Comparison of ENCODE assay signal across 36 cellular contexts in the genomic region with DNA sequence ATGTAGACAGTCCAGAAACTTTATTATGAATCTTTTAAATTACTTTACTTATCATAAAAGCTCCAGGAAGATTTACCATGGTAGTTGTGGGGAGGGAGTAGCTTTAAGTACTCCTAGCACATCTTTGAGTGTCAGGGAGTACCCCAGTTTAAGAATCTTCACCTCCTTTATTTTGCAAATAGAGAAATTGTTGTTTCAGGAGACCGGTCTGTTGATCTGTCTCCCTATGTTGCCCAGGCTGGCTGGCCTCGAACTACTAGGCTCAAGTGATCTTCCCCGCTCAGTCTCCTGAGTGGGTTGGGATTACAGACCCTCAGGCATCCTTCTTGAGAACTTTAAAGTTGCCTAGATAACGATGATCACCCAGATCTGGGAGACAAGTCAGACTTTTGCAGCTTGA.
"Had no signal": no experiment of that assay in that cellular context is flagged by ENCODE, and none has a peak within 500 bp of the region (broad histone marks: within the 10 kb centered on the region; RNA-seq: fewer than 3 reads in every experiment).

No MANE protein-coding gene starts in this region.

- H3K36me3 ChIP-seq: adrenal gland, breast epithelium, Peyer's patch had no signal

- H3K4me3 Mint-ChIP-seq: activated CD4-positive, alpha-beta memory T cell treated with anti-CD3 and anti-CD28 coated beads for 36 hours; activated naive CD8-positive, alpha-beta T cell treated with anti-CD3 and anti-CD28 coated beads, Interleukin-2, amount 10 ng/mL, durations not matched to agents 7 days and 5 days; activated T-cell treated with anti-CD3 and anti-CD28 coated beads, Interleukin-2, amount 50 U/mL, for 72 hours; activated T-helper 17 cell treated with anti-CD3 and anti-CD28 coated beads, Interleukin-2, amount 50 U/mL, for 72 hours had no signal

- H3K27ac ChIP-seq: adrenal gland, body of pancreas, breast epithelium, Peyer's patch, SJSA1 had no signal

- H3K9me3 ChIP-seq: adrenal gland, body of pancreas, breast epithelium, MG63, Peyer's patch, SJSA1 had no signal

- H3K4me1 ChIP-seq: breast epithelium had no signal

- H3K27me3 ChIP-seq: adrenal gland, body of pancreas, breast epithelium, MG63, Peyer's patch, SJSA1 had no signal

- H3K27ac Mint-ChIP-seq: activated CD4-positive, alpha-beta memory T cell treated with anti-CD3 and anti-CD28 coated beads for 36 hours; activated naive CD8-positive, alpha-beta T cell treated with anti-CD3 and anti-CD28 coated beads, Interleukin-2, amount 10 ng/mL, durations not matched to agents 7 days and 5 days; activated T-helper 17 cell treated with anti-CD3 and anti-CD28 coated beads, Interleukin-2, amount 50 U/mL, for 72 hours; T-cell had no signal

- ATAC-seq: activated CD4-positive, CD25-positive, alpha-beta regulatory T cell treated with anti-CD3 and anti-CD28 coated beads, Interleukin-2, amount 50 U/mL, for 24 hours; activated T-cell treated with anti-CD3 and anti-CD28 coated beads, Interleukin-2, amount 50 U/mL, for 72 hours; activated T-helper 17 cell treated with anti-CD3 and anti-CD28 coated beads, Interleukin-2, amount 50 U/mL, for 72 hours; body of pancreas; PC-3; SK-N-SH treated with all-trans-retinoic acid at 6 μM for 48 hours; T-cell had no signal

- H3K9me3 Mint-ChIP-seq: activated CD4-positive, alpha-beta memory T cell treated with anti-CD3 and anti-CD28 coated beads for 36 hours; activated T-cell treated with anti-CD3 and anti-CD28 coated beads, Interleukin-2, amount 50 U/mL, for 72 hours; activated T-helper 17 cell treated with anti-CD3 and anti-CD28 coated beads, Interleukin-2, amount 50 U/mL, for 72 hours; T-cell had no signal

- FAIRE-seq: astrocyte, TTC549 had no signal

- H3K27me3 Mint-ChIP-seq: activated CD4-positive, alpha-beta memory T cell treated with anti-CD3 and anti-CD28 coated beads for 36 hours; activated naive CD8-positive, alpha-beta T cell treated with anti-CD3 and anti-CD28 coated beads, Interleukin-2, amount 10 ng/mL, durations not matched to agents 7 days and 5 days; activated T-helper 17 cell treated with anti-CD3 and anti-CD28 coated beads, Interleukin-2, amount 50 U/mL, for 72 hours; T-cell had no signal

- DNase-seq: activated CD4-positive, alpha-beta memory T cell treated with anti-CD3 and anti-CD28 coated beads for 36 hours; activated CD4-positive, alpha-beta T cell treated with anti-CD3 and anti-CD28 coated beads for 4 hours; activated CD4-positive, alpha-beta T cell treated with anti-CD3 and anti-CD28 coated beads, Interleukin-2, amount 50 U/mL, for 1 hour; activated CD8-positive, alpha-beta memory T cell treated with anti-CD3 and anti-CD28 coated beads, Interleukin-2, amount 50 U/mL, for 4 hours; activated effector memory CD4-positive, alpha-beta T cell treated with anti-CD3 and anti-CD28 coated beads, Interleukin-2, amount 50 U/mL, for 16 hours; activated naive CD4-positive, alpha-beta T cell; activated naive CD4-positive, alpha-beta T cell treated with anti-CD3 and anti-CD28 coated beads, Interleukin-2, amount 50 U/mL, for 16 hours; activated naive CD8-positive, alpha-beta T cell treated with anti-CD3 and anti-CD28 coated beads, Interleukin-2, amount 10 ng/mL, durations not matched to agents 7 days and 5 days; activated T-cell treated with anti-CD3 and anti-CD28 coated beads, Interleukin-2, amount 50 U/mL, for 72 hours; adrenal gland; body of pancreas; Karpas-422; MG63; NCI-H1048; NCI-H1105 treated with DMSO at 0.1 percent for 48 hours; NCI-H1436; NCI-H1694; NCI-H1930; NCI-H2081 treated with DMSO at 0.1 percent for 48 hours; NCI-H345; NCI-H510A; NCI-H526; NCI-H748 treated with DMSO at 0.1 percent for 48 hours; NK-92 treated with Interleukin-12 subunit alpha and Interleukin-12 subunit beta, amount 100 ng/mL, for 24 hours; PC-3; Peyer's patch; RPMI8226; SHP77 treated with DMSO at 0.1 percent for 48 hours; T-cell had no signal

- H3K4me3 ChIP-seq: adrenal gland, body of pancreas, breast epithelium, MG63, Peyer's patch, SJSA1 had no signal
